30 cellular contexts compared by ENCODE assay signal in the genomic region with DNA sequence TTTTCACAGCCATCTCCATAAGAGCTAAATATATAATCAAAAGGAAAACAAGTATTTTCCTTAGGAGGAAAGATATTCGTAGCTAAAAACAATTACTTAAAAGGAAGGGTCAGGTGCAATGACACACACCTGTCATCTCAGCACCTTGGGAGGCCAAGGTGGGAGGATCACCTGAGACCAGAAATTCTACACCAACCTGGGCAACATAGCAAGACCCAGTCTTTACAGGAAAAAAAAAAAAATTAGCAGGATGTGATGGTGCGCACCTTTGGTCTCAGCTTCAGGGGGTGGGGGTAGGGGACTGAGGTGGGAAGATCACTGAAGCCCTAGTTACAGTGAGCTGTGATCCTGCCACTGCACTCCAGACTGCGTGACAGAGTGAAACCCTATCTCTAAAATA.
"Had no signal": no experiment of that assay in that cellular context is flagged by ENCODE, and none has a peak within 500 bp of the region (broad histone marks: within the 10 kb centered on the region; RNA-seq: fewer than 3 reads in every experiment).

No MANE protein-coding gene starts in this region.

- H3K27ac ChIP-seq: breast epithelium, esophagus muscularis mucosa, foreskin keratinocyte, heart left ventricle, parathyroid adenoma, right atrium auricular region, tibial nerve had no signal

- H3K9me3 Mint-ChIP-seq: activated naive CD4-positive, alpha-beta T cell treated with anti-CD3 and anti-CD28 coated beads, Interleukin-2, amount 10 ng/mL, durations not matched to agents 7 days and 5 days; activated T-helper 1 cell treated with anti-CD3 and anti-CD28 coated beads, Interleukin-12 subunit alpha, Interleukin-12 subunit beta, Interleukin-2, Interleukin-4 antibody, amounts not matched to agents 30 ng/mL and 10 ng/mL and 1 ng/mL, durations not matched to agents 14 hours and 24 hours and 36 hours; dendritic cell treated with granulocyte-macrophage colony-stimulating factor and Interleukin-4, amounts not matched to agents 40 ng/mL and 50 ng/mL, for 4 days; immature natural killer cell; nephron progenitor cell; stimulated activated naive B cell treated with anti-CD40 and anti-IgM and Interleukin-4, amounts not matched to agents 10 μg/mL and 1 μg/mL and 100 μg/mL, for 72 hours; T-cell had no signal

- FAIRE-seq: kidney had no signal

- H3K9ac ChIP-seq: parathyroid adenoma had no signal

- H3K27ac Mint-ChIP-seq: activated CD4-positive, alpha-beta T cell treated with anti-CD3 and anti-CD28 coated beads for 36 hours; activated naive CD4-positive, alpha-beta T cell treated with anti-CD3 and anti-CD28 coated beads, Interleukin-2, amount 10 ng/mL, durations not matched to agents 7 days and 5 days; activated T-helper 1 cell treated with anti-CD3 and anti-CD28 coated beads, Interleukin-12 subunit alpha, Interleukin-12 subunit beta, Interleukin-2, Interleukin-4 antibody, amounts not matched to agents 30 ng/mL and 10 ng/mL and 1 ng/mL, durations not matched to agents 14 hours and 24 hours and 36 hours; dendritic cell treated with granulocyte-macrophage colony-stimulating factor and Interleukin-4, amounts not matched to agents 40 ng/mL and 50 ng/mL, for 4 days; mesothelial cell of epicardium; nephron progenitor cell; stimulated activated naive B cell treated with anti-CD40 and anti-IgM and Interleukin-4, amounts not matched to agents 10 μg/mL and 1 μg/mL and 100 μg/mL, for 72 hours; T-cell; T-helper 2 cell treated with Interferon-gamma antibody and Interleukin-4, amounts not matched to agents 5 μg/mL and 100 μg/mL, for 36 hours had no signal

- ATAC-seq: activated CD4-positive, alpha-beta T cell treated with anti-CD3 and anti-CD28 coated beads for 36 hours; foreskin keratinocyte; heart left ventricle; left colon; stimulated activated naive B cell treated with anti-CD40 and anti-IgM and Interleukin-4, amounts not matched to agents 10 μg/mL and 1 μg/mL and 100 μg/mL, for 72 hours; T-cell had no signal

- H2AFZ ChIP-seq: parathyroid adenoma had no signal

- H3K27me3 ChIP-seq: breast epithelium, esophagus muscularis mucosa, foreskin keratinocyte, heart left ventricle, right atrium auricular region, tibial nerve had no signal

- H3K36me3 ChIP-seq: breast epithelium had no signal

- H3K4me1 Mint-ChIP-seq: nephron progenitor cell had no signal

- H3K4me1 ChIP-seq: foreskin keratinocyte had no signal

- H3K9me3 ChIP-seq: breast epithelium, esophagus muscularis mucosa, heart left ventricle, right atrium auricular region, tibial nerve had no signal

- H3K4me3 Mint-ChIP-seq: activated CD4-positive, alpha-beta T cell treated with anti-CD3 and anti-CD28 coated beads for 36 hours; activated naive CD4-positive, alpha-beta T cell treated with anti-CD3 and anti-CD28 coated beads, Interleukin-2, amount 10 ng/mL, durations not matched to agents 7 days and 5 days; activated T-helper 1 cell treated with anti-CD3 and anti-CD28 coated beads, Interleukin-12 subunit alpha, Interleukin-12 subunit beta, Interleukin-2, Interleukin-4 antibody, amounts not matched to agents 30 ng/mL and 10 ng/mL and 1 ng/mL, durations not matched to agents 14 hours and 24 hours and 36 hours; dendritic cell treated with granulocyte-macrophage colony-stimulating factor and Interleukin-4, amounts not matched to agents 40 ng/mL and 50 ng/mL, for 4 days; immature natural killer cell; mesothelial cell of epicardium; naive B cell; nephron progenitor cell; stimulated activated naive B cell treated with anti-CD40 and anti-IgM and Interleukin-4, amounts not matched to agents 10 μg/mL and 1 μg/mL and 100 μg/mL, for 72 hours; T-cell; T-helper 2 cell treated with Interferon-gamma antibody and Interleukin-4, amounts not matched to agents 5 μg/mL and 100 μg/mL, for 36 hours had no signal

- H3K27me3 Mint-ChIP-seq: activated CD4-positive, alpha-beta T cell treated with anti-CD3 and anti-CD28 coated beads for 36 hours; activated naive CD4-positive, alpha-beta T cell treated with anti-CD3 and anti-CD28 coated beads, Interleukin-2, amount 10 ng/mL, durations not matched to agents 7 days and 5 days; dendritic cell treated with granulocyte-macrophage colony-stimulating factor and Interleukin-4, amounts not matched to agents 40 ng/mL and 50 ng/mL, for 4 days; naive B cell; stimulated activated naive B cell treated with anti-CD40 and anti-IgM and Interleukin-4, amounts not matched to agents 10 μg/mL and 1 μg/mL and 100 μg/mL, for 72 hours; T-cell had no signal

- DNase-seq: activated CD4-positive, alpha-beta T cell treated with anti-CD3 and anti-CD28 coated beads for 36 hours; activated CD4-positive, alpha-beta T cell treated with anti-CD3 and anti-CD28 coated beads, Interleukin-2, amount 50 U/mL, for 4 hours; activated CD4-positive, CD25-positive, alpha-beta regulatory T cell; activated CD8-positive, alpha-beta memory T cell treated with anti-CD3 and anti-CD28 coated beads for 24 hours; activated gamma-delta T cell; activated naive CD4-positive, alpha-beta T cell treated with anti-CD3 and anti-CD28 coated beads, Interleukin-2, amount 10 ng/mL, durations not matched to agents 7 days and 5 days; amygdala; central memory CD4-positive, alpha-beta T cell; foreskin keratinocyte; heart left ventricle; hypothalamus; immature natural killer cell; kidney; left colon; naive B cell; nephron progenitor cell; nucleus accumbens; stimulated activated CD4-positive, alpha-beta T cell treated with anti-CD3 and anti-CD28 coated beads, Interleukin-15, amount 100 ng/mL, for 24 hours; stimulated activated CD4-positive, alpha-beta T cell treated with anti-CD3 and anti-CD28 coated beads, Interleukin-2, amount 100 ng/mL, for 24 hours; stimulated activated naive B cell treated with anti-CD40 and anti-IgM and Interleukin-4, amounts not matched to agents 10 μg/mL and 1 μg/mL and 100 μg/mL, for 72 hours; T-cell had no signal

- H3K4me3 ChIP-seq: breast epithelium, esophagus muscularis mucosa, heart left ventricle, right atrium auricular region, tibial nerve had no signal
